ENCODE assay signal across 1 cellular context in the genomic region with DNA sequence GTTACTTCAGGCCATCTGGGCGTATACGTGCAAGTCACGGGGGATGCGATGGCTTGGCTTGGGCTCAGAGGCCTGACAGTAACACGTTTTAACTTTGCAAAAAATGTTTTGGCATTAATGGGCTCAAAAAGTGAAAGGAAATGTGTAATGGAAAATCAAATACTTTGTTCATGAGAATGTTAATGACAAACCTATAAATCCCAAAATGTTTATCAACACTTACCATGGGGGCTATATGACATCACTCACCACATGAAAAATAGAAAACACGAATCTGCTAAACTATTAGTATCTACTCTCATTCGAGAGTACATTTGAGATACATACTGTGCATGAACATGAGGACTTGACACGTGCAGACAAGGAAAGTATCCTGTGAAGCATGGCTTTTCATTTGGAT.
TF ChIP-seq lines count a peak whose summit lies in the region.

No MANE protein-coding gene starts in this region.

TF ChIP-seq in H1, 55 proteins besides CTCF, POLR2A, EP300 and RAD21:
- TF ChIP-seq, protein P1, sequence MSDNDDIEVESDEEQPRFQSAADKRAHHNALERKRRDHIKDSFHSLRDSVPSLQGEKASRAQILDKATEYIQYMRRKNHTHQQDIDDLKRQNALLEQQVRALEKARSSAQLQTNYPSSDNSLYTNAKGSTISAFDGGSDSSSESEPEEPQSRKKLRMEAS (IDR thresholded peaks at IDR 0.05): 0 out of 2 replicates have a peak, but pooled peaks have one; percentile 8
- TF ChIP-seq KDM5A (IDR thresholded peaks at IDR 0.05; ENCODE audit: low read length): no peak
